In the genomic region with DNA sequence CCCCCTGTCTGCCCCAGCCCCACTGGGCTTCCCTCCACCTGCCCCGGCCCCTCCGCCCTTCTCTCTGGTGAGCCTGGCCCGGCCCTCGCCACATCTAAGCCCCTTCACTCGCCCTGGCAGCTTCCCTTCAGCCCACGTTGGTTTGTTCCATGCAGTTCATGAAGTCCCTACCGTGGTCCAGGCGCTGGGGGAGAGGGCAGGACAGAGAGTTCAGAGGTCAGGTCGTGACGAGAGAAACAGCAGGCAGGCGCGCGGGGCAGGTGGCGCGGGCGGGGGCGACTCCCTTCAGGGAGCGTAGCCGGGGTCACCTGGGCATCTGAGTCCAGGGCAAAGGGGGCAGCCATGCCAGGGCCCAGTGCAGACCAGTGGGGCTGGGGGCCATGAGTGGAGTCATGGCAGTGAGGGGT, we compare ENCODE assay signal across 23 cellular contexts. TPM values are rescaled to one million over a fixed set of nuclear protein-coding genes. Genes with fewer than 3 reads are reported as not detected.
DNase-seq lines count a peak whose midpoint lies in the region; ATAC-seq and TF ChIP-seq lines count a peak whose summit lies in the region.
"Had no signal": no experiment of that assay in that cellular context is flagged by ENCODE, and none has a peak within 500 bp of the region (broad histone marks: within the 10 kb centered on the region; RNA-seq: fewer than 3 reads in every experiment).

No MANE protein-coding gene starts in this region.

- H3K9me3 ChIP-seq in upper lobe of right lung: no peaks in the 10 kb centered on the region
- H3K9me3 ChIP-seq: Caco-2, SJSA1 had no signal

- H3K36me3 Mint-ChIP-seq in chondrocyte (ENCODE audit: low read depth): peaks cover 13% of the 10 kb centered on the region

- H3K27me3 Mint-ChIP-seq in stimulated activated naive CD8-positive, alpha-beta T cell treated with anti-CD3 and anti-CD28 coated beads, Interleukin-15, amount 100 ng/mL, for 72 hours: no peaks in the 10 kb centered on the region
- H3K27me3 Mint-ChIP-seq in chondrocyte (ENCODE audit: low read depth): no peaks in the 10 kb centered on the region

- DNase-seq in stimulated activated naive CD8-positive, alpha-beta T cell treated with anti-CD3 and anti-CD28 coated beads, Interleukin-15, amount 100 ng/mL, for 72 hours: no peak
- no peak for DNase-seq in stimulated activated naive CD8-positive, alpha-beta T cell treated with anti-CD3 and anti-CD28 coated beads, Interleukin-15, Interleukin-2, amounts not matched to agents 100 U/mL and 50 U/mL, for 24 hours
- peak; percentile 91 for DNase-seq in chondrocyte (ENCODE audit: low spot score)
- DNase-seq in posterior vena cava (ENCODE audit: low spot score): peak; percentile 76
- peak; percentile 54 for DNase-seq in upper lobe of right lung
- DNase-seq in HuH-7 (ENCODE audit: low spot score): no peak
- no peak for DNase-seq in islet precursor cell
- DNase-seq in coronary artery (ENCODE audit: low spot score): no peak
- DNase-seq: Caco-2, H9, HFFc6, Karpas-422, NCI-H1092, NCI-H1417 treated with DMSO at 0.1 percent for 48 hours, NCI-H2081, NCI-H2227 treated with DMSO at 0.1 percent for 48 hours, NCI-H526 treated with DMSO at 0.1 percent for 48 hours, PC-9, Right ventricle myocardium superior had no signal

- no peak overlapping the region for H3K27ac ChIP-seq in upper lobe of right lung
- no peak overlapping the region for H3K27ac ChIP-seq in coronary artery
- H3K27ac ChIP-seq: C4-2B, PC-9, SJSA1 had no signal

- H3K27me3 ChIP-seq in upper lobe of right lung: no peaks in the 10 kb centered on the region
- H3K27me3 ChIP-seq: SJSA1 had no signal

- TF ChIP-seq CTCF in chondrocyte (IDR thresholded peaks at IDR 0.05) (no peak), upper lobe of right lung (IDR thresholded peaks at IDR 0.05) (no peak), coronary artery (IDR thresholded peaks at IDR 0.05) (no peak)

- intact Hi-C loops in posterior vena cava (cut with DNase I) (no loop called here), upper lobe of right lung (cut with DNase I) (no loop called here)

- no peak overlapping the region for H3K4me3 Mint-ChIP-seq in stimulated activated naive CD8-positive, alpha-beta T cell treated with anti-CD3 and anti-CD28 coated beads, Interleukin-15, amount 100 ng/mL, for 72 hours
- no peak overlapping the region for H3K4me3 Mint-ChIP-seq in chondrocyte (ENCODE audit: unreplicated experiment)
- H3K4me3 Mint-ChIP-seq: CD8-positive, alpha-beta T cell; H9; HFFc6 had no signal

- H3K27ac Mint-ChIP-seq in stimulated activated naive CD8-positive, alpha-beta T cell treated with anti-CD3 and anti-CD28 coated beads, Interleukin-15, amount 100 ng/mL, for 72 hours: no peak overlapping the region
- H3K27ac Mint-ChIP-seq in chondrocyte (ENCODE audit: unreplicated experiment): no peak overlapping the region
- H3K27ac Mint-ChIP-seq: CD8-positive, alpha-beta T cell; H9; HFFc6 had no signal

- peak; percentile 45 for ATAC-seq in stimulated activated naive CD8-positive, alpha-beta T cell treated with anti-CD3 and anti-CD28 coated beads, Interleukin-15, amount 100 ng/mL, for 72 hours
- ATAC-seq in stimulated activated naive CD8-positive, alpha-beta T cell treated with anti-CD3 and anti-CD28 coated beads, Interleukin-15, Interleukin-2, amounts not matched to agents 100 U/mL and 50 U/mL, for 24 hours: no peak
- ATAC-seq in upper lobe of right lung: no peak
- ATAC-seq: CD8-positive, alpha-beta T cell had no signal

- H3K4me1 ChIP-seq in upper lobe of right lung: no peaks in the 10 kb centered on the region
- H3K4me1 ChIP-seq: Caco-2 had no signal

- H3K4me3 ChIP-seq in upper lobe of right lung: no peak overlapping the region
- H3K4me3 ChIP-seq in coronary artery: no peak overlapping the region
- H3K4me3 ChIP-seq: PC-9, SJSA1 had no signal

- H3K9me3 Mint-ChIP-seq in stimulated activated naive CD8-positive, alpha-beta T cell treated with anti-CD3 and anti-CD28 coated beads, Interleukin-15, amount 100 ng/mL, for 72 hours: no peaks in the 10 kb centered on the region
- no peaks in the 10 kb centered on the region for H3K9me3 Mint-ChIP-seq in chondrocyte (ENCODE audit: low read depth)
- H3K9me3 Mint-ChIP-seq: CD8-positive, alpha-beta T cell; H9; HFFc6 had no signal

- H3K4me1 Mint-ChIP-seq in stimulated activated naive CD8-positive, alpha-beta T cell treated with anti-CD3 and anti-CD28 coated beads, Interleukin-15, amount 100 ng/mL, for 72 hours: no peaks in the 10 kb centered on the region
- no peaks in the 10 kb centered on the region for H3K4me1 Mint-ChIP-seq in chondrocyte (ENCODE audit: low read depth)
- H3K4me1 Mint-ChIP-seq: H9 had no signal

- H3K36me3 ChIP-seq in upper lobe of right lung: peaks cover 6% of the 10 kb centered on the region

RNA-seq across cellular contexts. Expression of gene TEDC2, which starts 8.9 kb away (rescaled TPM):
- 3.9 to 6.5 TPM (median 5.5 TPM) in 3 replicates for total RNA-seq in chondrocyte
- under 1 TPM in 1 of 2 donors, not detected in 1; 0.86 TPM for total RNA-seq in posterior vena cava
- total RNA-seq in upper lobe of right lung: not detected

RNA-seq across cellular contexts. Expression of gene NTN3, which starts 20.1 kb away (rescaled TPM):
- total RNA-seq in chondrocyte: 1.5 to 2.1 TPM (median 1.8 TPM) in 3 replicates
- under 1 TPM in 1 of 2 donors, not detected in 1; 0.29 TPM for total RNA-seq in posterior vena cava
- not detected for total RNA-seq in upper lobe of right lung
- total RNA-seq: CD8-positive, alpha-beta T cell; RPMI7951 had no signal

RNA-seq across cellular contexts. Expression of gene CCNF, which starts 21.7 kb away (rescaled TPM):
- total RNA-seq in chondrocyte (4.9 to 7.7 TPM (median 7.6 TPM) in 3 replicates), posterior vena cava (1 to 10 TPM in 1 of 2 donors, under 1 TPM in 1; 0.81 to 1.3 TPM), upper lobe of right lung (3.6 TPM)

RNA-seq across cellular contexts. Expression of gene TBC1D24, which starts 23.9 kb away (rescaled TPM):
- total RNA-seq in chondrocyte (17.9 to 19.6 TPM (median 18.7 TPM) in 3 replicates), posterior vena cava (10 to 100 TPM; 11.4 to 13.3 TPM), upper lobe of right lung (43.7 TPM)

Comparison
In these comparisons a context has a peak if more than half of its experiments do, and no peak if none do; other contexts are left out.
1. DNase-seq: peak in chondrocyte (single experiment), posterior vena cava (single experiment) and upper lobe of right lung (single experiment); none in stimulated activated naive CD8-positive, alpha-beta T cell treated with anti-CD3 and anti-CD28 coated beads, Interleukin-15, amount 100 ng/mL, for 72 hours (0 of 2), stimulated activated naive CD8-positive, alpha-beta T cell treated with anti-CD3 and anti-CD28 coated beads, Interleukin-15, Interleukin-2, amounts not matched to agents 100 U/mL and 50 U/mL, for 24 hours (single experiment), HuH-7 (single experiment), islet precursor cell (single experiment) and coronary artery (single experiment).